ENCODE assay signal across 30 cellular contexts in the genomic region with DNA sequence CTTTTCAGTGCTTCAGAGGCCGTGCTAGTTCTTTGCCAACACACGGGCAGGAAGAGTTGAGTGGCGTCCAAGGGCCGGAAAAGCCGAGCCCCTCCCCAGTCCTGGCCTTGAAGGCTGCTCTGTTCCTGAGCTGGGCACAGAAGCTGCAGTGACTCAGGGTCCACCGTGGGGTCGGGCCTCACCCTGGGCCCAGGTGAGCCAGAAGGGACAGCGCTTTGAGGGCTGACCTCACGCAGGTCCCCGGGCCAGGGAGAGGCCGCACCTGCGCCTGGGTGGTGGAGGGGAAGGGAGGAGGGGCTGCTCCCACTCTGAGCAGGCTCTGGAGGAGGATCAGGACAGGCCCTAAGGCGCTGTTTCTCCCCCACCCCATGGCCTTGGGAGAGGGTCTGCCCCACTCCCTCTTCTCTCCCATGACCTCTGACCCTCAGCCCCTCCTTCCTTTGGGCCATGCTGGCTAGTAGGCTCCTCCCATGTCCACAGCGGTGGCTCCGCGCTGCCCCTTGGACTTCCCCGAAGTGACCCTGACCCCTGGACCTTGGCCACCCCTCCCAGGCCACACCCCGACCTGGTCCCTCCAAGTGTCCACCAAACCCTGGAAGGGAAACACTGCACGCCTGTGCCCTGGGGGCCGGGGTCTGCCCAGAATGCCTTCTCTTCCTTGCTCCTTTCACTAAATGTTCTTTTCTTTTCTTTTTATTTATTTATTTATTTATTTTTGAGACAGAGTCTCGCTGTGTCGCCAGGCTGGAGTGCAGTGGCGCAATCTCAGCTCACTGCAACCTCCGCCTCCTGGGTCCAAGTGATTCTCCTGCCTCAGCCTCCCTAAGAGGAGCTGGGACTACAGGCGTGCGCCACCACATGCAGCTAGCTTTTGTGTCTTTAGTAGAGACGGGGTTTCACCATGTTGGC. TPM values are rescaled to one million over a fixed set of nuclear protein-coding genes. Genes with fewer than 3 reads are reported as not detected.
A peak's percentile ranks its signal among the peaks of the same experiment; 100 is the strongest.
DNase-seq lines count a peak whose midpoint lies in the region; ATAC-seq, FAIRE-seq and TF ChIP-seq lines count a peak whose summit lies in the region.
"Had no signal": no experiment of that assay in that cellular context is flagged by ENCODE, and none has a peak within 500 bp of the region (broad histone marks: within the 10 kb centered on the region; RNA-seq: fewer than 3 reads in every experiment).

No MANE protein-coding gene starts in this region.

- POLR2A ChIA-PET in HepG2 (lab: Yijun Ruan, JAX): interaction anchor here (0.7 to 3.0 kb wide), 4 partner anchors 9 to 289 kb away, joined by 3 to 19 read pairs (median 8); a partner anchor contains a TSS

- H3K79me2 ChIP-seq in HepG2 (ENCODE audit: insufficient read depth, low read length): no peaks in the 10 kb centered on the region

- no peak overlapping the region for H3K27ac Mint-ChIP-seq in activated naive CD4-positive, alpha-beta T cell treated with anti-CD3 and anti-CD28 coated beads, Interleukin-2, amount 10 ng/mL, durations not matched to agents 7 days and 5 days
- H3K27ac Mint-ChIP-seq in glutamatergic neuron (ENCODE audit: unreplicated experiment): no peak overlapping the region
- H3K27ac Mint-ChIP-seq: activated CD8-positive, alpha-beta T cell treated with anti-CD3 and anti-CD28 coated beads, Interleukin-2, amount 10 ng/mL, durations not matched to agents 7 days and 5 days; CD14-positive monocyte; naive thymus-derived CD8-positive, alpha-beta T cell; stimulated activated naive CD8-positive, alpha-beta T cell treated with anti-CD3 and anti-CD28 coated beads, Interleukin-15, Interleukin-2, amounts not matched to agents 100 ng/mL and 50 ng/mL, for 24 hours had no signal

- peak; percentile 11 to 69; a peak in 1 of 4 replicates for TF ChIP-seq EP300 in HepG2 (IDR thresholded peaks at IDR 0.05; ENCODE audit: low read depth in 2 of 2, low read length in 2 of 2)
- TF ChIP-seq EP300 in HepG2 (CRISPR knock-in tag; IDR thresholded peaks at IDR 0.05; ENCODE audit: borderline replicate concordance): no peak

- peak overlapping the region; percentile 91 for H3K4me2 ChIP-seq in HepG2 (ENCODE audit: low read depth, low read length)

- H3K9me3 ChIP-seq in HepG2 (ENCODE audit: low read length) (no peaks in the 10 kb centered on the region), psoas muscle (no peaks in the 10 kb centered on the region)
- H3K9me3 ChIP-seq: SJSA1, thoracic aorta, uterus had no signal

- no peaks in the 10 kb centered on the region for H3K36me3 Mint-ChIP-seq in activated naive CD4-positive, alpha-beta T cell treated with anti-CD3 and anti-CD28 coated beads, Interleukin-2, amount 10 ng/mL, durations not matched to agents 7 days and 5 days
- no peaks in the 10 kb centered on the region for H3K36me3 Mint-ChIP-seq in glutamatergic neuron (ENCODE audit: unreplicated experiment)
- H3K36me3 Mint-ChIP-seq: CD14-positive monocyte; naive thymus-derived CD8-positive, alpha-beta T cell had no signal

- H4K20me1 ChIP-seq in HepG2 (ENCODE audit: insufficient read depth, low read length): no peaks in the 10 kb centered on the region

- TF ChIP-seq RAD21 in HepG2 (CRISPR knock-in tag; IDR thresholded peaks at IDR 0.05): no peak

- intact Hi-C loops in HepG2 (cut with micrococcal nuclease; ENCODE audit: unreplicated experiment): no loop called here
- intact Hi-C loops in psoas muscle (cut with DNase I): no loop called here

- peaks cover 8% of the 10 kb centered on the region for H3K27me3 Mint-ChIP-seq in activated naive CD4-positive, alpha-beta T cell treated with anti-CD3 and anti-CD28 coated beads, Interleukin-2, amount 10 ng/mL, durations not matched to agents 7 days and 5 days
- H3K27me3 Mint-ChIP-seq in glutamatergic neuron (ENCODE audit: unreplicated experiment): peaks cover 3% of the 10 kb centered on the region
- H3K27me3 Mint-ChIP-seq: stimulated activated naive CD8-positive, alpha-beta T cell treated with anti-CD3 and anti-CD28 coated beads, Interleukin-15, Interleukin-2, amounts not matched to agents 100 ng/mL and 50 ng/mL, for 24 hours had no signal

- H3K9ac ChIP-seq in HepG2 (ENCODE audit: insufficient read depth, low read depth, low read length): peak overlapping the region; percentile 83

- no peaks in the 10 kb centered on the region; a peak in 1 of 5 replicates for H3K27me3 ChIP-seq in HepG2 (ENCODE audit: control insufficient read depth in 1 of 2, insufficient read depth in 2 of 2, low read length in 2 of 2)
- peaks cover 0 to 9% (median 6%) of the 10 kb centered on the region in 3 donors for H3K27me3 ChIP-seq in psoas muscle (ENCODE audit: insufficient read depth in 3 of 3, low read length in 2 of 3)
- H3K27me3 ChIP-seq: uterus had no signal

- H3K36me3 ChIP-seq in HepG2 (replicated peaks in 1 of 2; ENCODE audit: control insufficient read depth in 1 of 2, insufficient read depth in 2 of 2, low read length in 2 of 2) (no peaks in the 10 kb centered on the region), psoas muscle (ENCODE audit: insufficient read depth in 1 of 2, low read depth in 1 of 2) (no peaks in the 10 kb centered on the region)
- H3K36me3 ChIP-seq: SJSA1, thoracic aorta, uterus, WERI-Rb-1 had no signal

- H3K4me3 Mint-ChIP-seq in activated naive CD4-positive, alpha-beta T cell treated with anti-CD3 and anti-CD28 coated beads, Interleukin-2, amount 10 ng/mL, durations not matched to agents 7 days and 5 days: no peak overlapping the region
- no peak overlapping the region for H3K4me3 Mint-ChIP-seq in glutamatergic neuron (ENCODE audit: unreplicated experiment)
- H3K4me3 Mint-ChIP-seq: activated CD8-positive, alpha-beta T cell treated with anti-CD3 and anti-CD28 coated beads, Interleukin-2, amount 10 ng/mL, durations not matched to agents 7 days and 5 days; CD14-positive monocyte; naive thymus-derived CD8-positive, alpha-beta T cell; stimulated activated naive CD8-positive, alpha-beta T cell treated with anti-CD3 and anti-CD28 coated beads, Interleukin-15, Interleukin-2, amounts not matched to agents 100 ng/mL and 50 ng/mL, for 24 hours had no signal

- H3K27ac ChIP-seq in HepG2 (ENCODE audit: extremely low read length, insufficient read depth, low read length): peak overlapping the region; percentile 99
- no peak overlapping the region for H3K27ac ChIP-seq in psoas muscle
- H3K27ac ChIP-seq: SJSA1, thoracic aorta, uterus, WERI-Rb-1 had no signal

- H3K4me1 ChIP-seq in HepG2 (ENCODE audit: insufficient read depth, low read length) (peaks cover 86% of the 10 kb centered on the region), psoas muscle (no peaks in the 10 kb centered on the region)
- H3K4me1 ChIP-seq: SJSA1, uterus had no signal

- TF ChIP-seq POLR2A in HepG2 (IDR thresholded peaks at IDR 0.05; ENCODE audit: insufficient read depth in 1 of 2, low read depth in 2 of 2, low read length in 2 of 2): 0 out of 4 replicates have a peak, but pooled peaks of 1 of the 2 experiments have one; percentile 36

- peak; percentile 7 for DNase-seq in activated naive CD4-positive, alpha-beta T cell treated with anti-CD3 and anti-CD28 coated beads, Interleukin-2, amount 50 U/mL, for 16 hours
- no peak for DNase-seq in activated naive CD4-positive, alpha-beta T cell treated with anti-CD3 and anti-CD28 coated beads, Interleukin-2, amount 10 ng/mL, durations not matched to agents 7 days and 5 days
- DNase-seq in glutamatergic neuron (peak; percentile 16), HepG2 (ENCODE audit: low spot score) (peak; percentile 45), psoas muscle (peak; percentile 10 to 44), AML-193 (lab: John Stamatoyannopoulos, UW) (no peak), kidney glomerular epithelial cell (lab: John Stamatoyannopoulos, UW) (no peak)
- DNase-seq in central memory CD4-positive, alpha-beta T cell: no peak
- DNase-seq: 8988T; activated CD4-positive, alpha-beta T cell treated with anti-CD3 and anti-CD28 coated beads for 4 hours; activated CD8-positive, alpha-beta T cell treated with anti-CD3 and anti-CD28 coated beads, Interleukin-2, amount 10 ng/mL, durations not matched to agents 7 days and 5 days; activated effector memory CD4-positive, alpha-beta T cell treated with anti-CD3 and anti-CD28 coated beads, Interleukin-2, amount 50 U/mL, for 16 hours; activated T-cell treated with anti-CD3 and anti-CD28 coated beads for 4 hours; midbrain; NCI-H446; NCI-H774; stimulated activated CD4-positive, alpha-beta T cell treated with anti-CD3 and anti-CD28 coated beads, Interleukin-1b, Interleukin-23, amount 100 ng/mL, for 48 hours; T1000; uterus; WERI-Rb-1 had no signal

- CTCF ChIA-PET in activated naive CD4-positive, alpha-beta T cell treated with anti-CD3 and anti-CD28 coated beads, Interleukin-2, amount 10 ng/mL, durations not matched to agents 7 days and 5 days (lab: Charles Lee): no interaction called here
- CTCF ChIA-PET in HepG2 (lab: Yijun Ruan, JAX; ENCODE audit: low intra/inter-chr PET ratio, low total read pairs): no interaction called here

- WGBS in HepG2 (ENCODE audit: low lambda C conversion rate): 7% methylated on average over 16 of the region's 27 CpGs
- 70 to 77% (median 76%) methylated on average over 25 to 27 of the region's 27 CpGs for WGBS in psoas muscle, 3 donors

- ATAC-seq in HepG2 (peak; percentile 2), psoas muscle (no peak)
- ATAC-seq: activated CD8-positive, alpha-beta T cell treated with anti-CD3 and anti-CD28 coated beads, Interleukin-2, amount 10 ng/mL, durations not matched to agents 7 days and 5 days; HCT116; naive thymus-derived CD8-positive, alpha-beta T cell had no signal

- in situ Hi-C loops in HepG2 (cut with HindIII; ENCODE audit: extremely low pct_ligation_motif_present, low pct_unique_long_range_greater_than_20kb): no loop called here

- no TSS peak for BruUV-seq in HepG2 (replicated peaks; lab: Mats Ljungman, UMichigan)

- no peaks in the 10 kb centered on the region for H3K9me3 Mint-ChIP-seq in activated naive CD4-positive, alpha-beta T cell treated with anti-CD3 and anti-CD28 coated beads, Interleukin-2, amount 10 ng/mL, durations not matched to agents 7 days and 5 days
- no peaks in the 10 kb centered on the region for H3K9me3 Mint-ChIP-seq in glutamatergic neuron (ENCODE audit: unreplicated experiment)
- H3K9me3 Mint-ChIP-seq: CD14-positive monocyte; naive thymus-derived CD8-positive, alpha-beta T cell; stimulated activated naive CD8-positive, alpha-beta T cell treated with anti-CD3 and anti-CD28 coated beads, Interleukin-15, Interleukin-2, amounts not matched to agents 100 ng/mL and 50 ng/mL, for 24 hours had no signal

- TF ChIP-seq CTCF in glutamatergic neuron (IDR thresholded peaks at IDR 0.05; ENCODE audit: partially characterized antibody, unreplicated experiment) (no peak), HepG2 (CRISPR knock-in tag; IDR thresholded peaks at IDR 0.05) (0 out of 2 replicates have a peak, but pooled peaks have one; percentile 22), psoas muscle (IDR thresholded peaks at IDR 0.05) (no peak)

- no peak overlapping the region for H2AFZ ChIP-seq in HepG2 (ENCODE audit: low read length)

- peak overlapping the region; percentile 68 to 79 (median 74); a peak in 4 of 6 replicates for H3K4me3 ChIP-seq in HepG2 (replicated peaks in 1 of 3; ENCODE audit: insufficient read depth in 1 of 3, low read depth in 2 of 3, low read length in 3 of 3)
- H3K4me3 ChIP-seq in psoas muscle: no peak overlapping the region
- H3K4me3 ChIP-seq: SJSA1, thoracic aorta, uterus had no signal

- H3K4me1 Mint-ChIP-seq in activated naive CD4-positive, alpha-beta T cell treated with anti-CD3 and anti-CD28 coated beads, Interleukin-2, amount 10 ng/mL, durations not matched to agents 7 days and 5 days: no peaks in the 10 kb centered on the region
- peaks cover 2% of the 10 kb centered on the region for H3K4me1 Mint-ChIP-seq in glutamatergic neuron (ENCODE audit: low read depth, unreplicated experiment)
- H3K4me1 Mint-ChIP-seq: CD14-positive monocyte; naive thymus-derived CD8-positive, alpha-beta T cell had no signal

- FAIRE-seq in HepG2 (lab: Jason Lieb, UNC): peak; percentile 68
- FAIRE-seq: G401.6 had no signal

RNA-seq across cellular contexts. Expression of a gene that starts 19.7 kb away (rescaled TPM):
- total RNA-seq in glutamatergic neuron (ENCODE audit: unreplicated experiment) (not detected), HepG2 (2016; rRNA removed; fragmentation: Illumina TruSeq; extraction: Trizol) (0.02 TPM in 1 of 2 replicates, not detected in the other), psoas muscle (not detected)
- not detected in 2 replicates for total RNA-seq in HepG2 (2016; cell fraction: cytosol; rRNA removed; fragmentation: Illumina TruSeq; extraction: Trizol; ENCODE audit: low read depth)
- 0.06 TPM in 1 of 2 replicates, not detected in the other for total RNA-seq in HepG2 (2016; cell fraction: insoluble cytoplasmic fraction; rRNA removed; fragmentation: Illumina TruSeq; extraction: Trizol)
- total RNA-seq in HepG2 (2016; cell fraction: membrane; rRNA removed; fragmentation: Illumina TruSeq; extraction: Trizol): not detected in 2 replicates
- not detected in 2 replicates for total RNA-seq in HepG2 (2016; cell fraction: nucleus; rRNA removed; fragmentation: Illumina TruSeq; extraction: Trizol)
- polyA plus RNA-seq in HepG2 (2011; rRNA removed) (0.01 TPM in 1 of 2 replicates, not detected in the other), psoas muscle (under 1 TPM in 2 of 3 donors, not detected in 1; 0.03 to 0.08 TPM)
- 0.01 TPM in 1 of 2 replicates, not detected in the other for polyA plus RNA-seq in HepG2 (2011; cell fraction: cytosol; rRNA removed)
- 0.06 and 0.07 TPM in 2 replicates for polyA plus RNA-seq in HepG2 (2011; cell fraction: nucleus; rRNA removed)
- not detected in 2 replicates for polyA plus RNA-seq in HepG2 (2012)
- not detected in 2 replicates for polyA plus RNA-seq in HepG2 (2016; cell fraction: cytosol; fragmentation: Illumina TruSeq; extraction: Trizol; ENCODE audit: low read depth)
- not detected in 2 replicates for polyA plus RNA-seq in HepG2 (2016; cell fraction: insoluble cytoplasmic fraction; fragmentation: Illumina TruSeq; extraction: Trizol; ENCODE audit: low read depth)
- polyA plus RNA-seq in HepG2 (2016; cell fraction: membrane; fragmentation: Illumina TruSeq; extraction: Trizol; ENCODE audit: low read depth): not detected in 2 replicates
- 0.08 TPM in 1 of 2 replicates, not detected in the other for polyA plus RNA-seq in HepG2 (2016; cell fraction: nucleus; fragmentation: Illumina TruSeq; extraction: Trizol; ENCODE audit: insufficient read depth, low read depth)
- polyA minus RNA-seq in HepG2 (2011; rRNA and poly(A)+ RNA removed; ENCODE audit: low replicate concordance): 0.02 and 0.12 TPM in 2 replicates
- polyA minus RNA-seq in HepG2 (2011; cell fraction: cytosol; rRNA and poly(A)+ RNA removed): 0.09 TPM in 1 of 2 replicates, not detected in the other
- not detected in 2 replicates for polyA minus RNA-seq in HepG2 (2011; cell fraction: nucleus; rRNA and poly(A)+ RNA removed)
- total RNA-seq: activated CD8-positive, alpha-beta T cell treated with anti-CD3 and anti-CD28 coated beads, Interleukin-2, amount 10 ng/mL, durations not matched to agents 7 days and 5 days; lower leg skin; naive thymus-derived CD8-positive, alpha-beta T cell; osteocyte; thoracic aorta had no signal
- polyA plus RNA-seq: CD14-positive monocyte; naive thymus-derived CD8-positive, alpha-beta T cell had no signal

RNA-seq across cellular contexts. Expression of a gene that starts 43.5 kb away (rescaled TPM):
- total RNA-seq in glutamatergic neuron (ENCODE audit: unreplicated experiment) (not detected), HepG2 (2016; rRNA removed; fragmentation: Illumina TruSeq; extraction: Trizol) (not detected in 2 replicates), psoas muscle (not detected)
- total RNA-seq in HepG2 (2016; cell fraction: cytosol; rRNA removed; fragmentation: Illumina TruSeq; extraction: Trizol; ENCODE audit: low read depth): not detected in 2 replicates
- not detected in 2 replicates for total RNA-seq in HepG2 (2016; cell fraction: insoluble cytoplasmic fraction; rRNA removed; fragmentation: Illumina TruSeq; extraction: Trizol)
- total RNA-seq in HepG2 (2016; cell fraction: membrane; rRNA removed; fragmentation: Illumina TruSeq; extraction: Trizol): not detected in 2 replicates
- not detected in 2 replicates for total RNA-seq in HepG2 (2016; cell fraction: nucleus; rRNA removed; fragmentation: Illumina TruSeq; extraction: Trizol)
- polyA plus RNA-seq in HepG2 (2011; rRNA removed) (not detected in 2 replicates), psoas muscle (not detected)
- polyA plus RNA-seq in HepG2 (2011; cell fraction: cytosol; rRNA removed): not detected in 2 replicates
- not detected in 2 replicates for polyA plus RNA-seq in HepG2 (2011; cell fraction: nucleus; rRNA removed)
- polyA plus RNA-seq in HepG2 (2012): not detected in 2 replicates
- polyA plus RNA-seq in HepG2 (2016; cell fraction: cytosol; fragmentation: Illumina TruSeq; extraction: Trizol; ENCODE audit: low read depth): not detected in 2 replicates
- polyA plus RNA-seq in HepG2 (2016; cell fraction: insoluble cytoplasmic fraction; fragmentation: Illumina TruSeq; extraction: Trizol; ENCODE audit: low read depth): not detected in 2 replicates
- polyA plus RNA-seq in HepG2 (2016; cell fraction: membrane; fragmentation: Illumina TruSeq; extraction: Trizol; ENCODE audit: low read depth): not detected in 2 replicates
- not detected in 2 replicates for polyA plus RNA-seq in HepG2 (2016; cell fraction: nucleus; fragmentation: Illumina TruSeq; extraction: Trizol; ENCODE audit: insufficient read depth, low read depth)
- not detected in 2 replicates for polyA minus RNA-seq in HepG2 (2011; rRNA and poly(A)+ RNA removed; ENCODE audit: low replicate concordance)
- polyA minus RNA-seq in HepG2 (2011; cell fraction: cytosol; rRNA and poly(A)+ RNA removed): not detected in 2 replicates
- polyA minus RNA-seq in HepG2 (2011; cell fraction: nucleus; rRNA and poly(A)+ RNA removed): not detected in 2 replicates
- total RNA-seq: activated CD8-positive, alpha-beta T cell treated with anti-CD3 and anti-CD28 coated beads, Interleukin-2, amount 10 ng/mL, durations not matched to agents 7 days and 5 days; cerebellum; lower leg skin; naive thymus-derived CD8-positive, alpha-beta T cell; osteocyte; SJSA1; thoracic aorta; uterus had no signal
- polyA plus RNA-seq: CD14-positive monocyte; naive thymus-derived CD8-positive, alpha-beta T cell had no signal

Comparison
In these comparisons a context has a peak if more than half of its experiments do, and no peak if none do; other contexts are left out.
1. DNase-seq: peak in activated naive CD4-positive, alpha-beta T cell treated with anti-CD3 and anti-CD28 coated beads, Interleukin-2, amount 50 U/mL, for 16 hours (single experiment), glutamatergic neuron (single experiment), HepG2 (single experiment) and psoas muscle (2 of 2); none in activated naive CD4-positive, alpha-beta T cell treated with anti-CD3 and anti-CD28 coated beads, Interleukin-2, amount 10 ng/mL, durations not matched to agents 7 days and 5 days (single experiment), AML-193 (0 of 2), kidney glomerular epithelial cell (single experiment) and central memory CD4-positive, alpha-beta T cell (single experiment).